29 cellular contexts compared by ENCODE assay signal in the genomic region with DNA sequence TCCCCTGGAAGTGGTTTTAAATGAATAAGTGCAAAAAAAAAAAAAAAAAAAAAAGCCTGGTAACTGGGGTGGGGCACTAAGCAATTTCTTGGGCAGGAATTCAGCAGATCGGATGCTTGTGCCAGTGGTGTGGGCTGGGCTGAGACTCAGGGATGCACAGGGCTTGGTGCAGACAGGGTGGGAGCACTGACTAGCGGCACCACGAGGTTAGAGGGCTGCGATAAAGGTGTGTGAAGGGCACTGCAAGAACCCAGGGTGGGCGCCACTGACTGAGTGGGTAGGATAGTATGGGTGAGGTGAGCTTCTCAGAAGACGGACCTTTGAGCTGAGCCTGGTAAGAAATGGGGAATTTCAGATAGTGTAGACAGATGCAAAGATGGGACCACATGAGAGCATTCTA. TPM values are rescaled to one million over a fixed set of nuclear protein-coding genes. Genes with fewer than 3 reads are reported as not detected.
"Had no signal": no experiment of that assay in that cellular context is flagged by ENCODE, and none has a peak within 500 bp of the region (broad histone marks: within the 10 kb centered on the region; RNA-seq: fewer than 3 reads in every experiment).

No MANE protein-coding gene starts in this region.

- H3K4me3 Mint-ChIP-seq: stimulated activated effector memory CD8-positive, alpha-beta T cell treated with anti-CD3 and anti-CD28 coated beads, Interleukin-12 subunit alpha, Interleukin-12 subunit beta, amount 100 ng/mL, for 72 hours; stimulated activated memory B cell treated with anti-CD40 and anti-IgM and Interleukin-4, amounts not matched to agents 10 μg/mL and 1 μg/mL and 100 μg/mL, for 72 hours; stimulated activated naive B cell treated with anti-CD40 and anti-IgM and Interleukin-4, amounts not matched to agents 10 μg/mL and 1 μg/mL and 100 μg/mL, for 72 hours; stimulated activated naive CD8-positive, alpha-beta T cell treated with anti-CD3 and anti-CD28 coated beads, Interleukin-15, amount 100 ng/mL, for 72 hours; stimulated activated naive CD8-positive, alpha-beta T cell treated with anti-CD3 and anti-CD28 coated beads, Interleukin-15, Interleukin-2, amounts not matched to agents 100 ng/mL and 50 ng/mL, for 24 hours; type B pancreatic cell had no signal

- H3K9me3 Mint-ChIP-seq: stimulated activated effector memory CD8-positive, alpha-beta T cell treated with anti-CD3 and anti-CD28 coated beads, Interleukin-12 subunit alpha, Interleukin-12 subunit beta, amount 100 ng/mL, for 72 hours; stimulated activated naive CD8-positive, alpha-beta T cell treated with anti-CD3 and anti-CD28 coated beads, Interleukin-15, Interleukin-2, amounts not matched to agents 100 ng/mL and 50 ng/mL, for 24 hours; type B pancreatic cell had no signal

- H3K27ac Mint-ChIP-seq: stimulated activated effector memory CD8-positive, alpha-beta T cell treated with anti-CD3 and anti-CD28 coated beads, Interleukin-12 subunit alpha, Interleukin-12 subunit beta, amount 100 ng/mL, for 72 hours; stimulated activated memory B cell treated with anti-CD40 and anti-IgM and Interleukin-4, amounts not matched to agents 10 μg/mL and 1 μg/mL and 100 μg/mL, for 72 hours; stimulated activated naive B cell treated with anti-CD40 and anti-IgM and Interleukin-4, amounts not matched to agents 10 μg/mL and 1 μg/mL and 100 μg/mL, for 72 hours; stimulated activated naive CD8-positive, alpha-beta T cell treated with anti-CD3 and anti-CD28 coated beads, Interleukin-15, Interleukin-2, amounts not matched to agents 100 ng/mL and 50 ng/mL, for 24 hours; type B pancreatic cell had no signal

- H3K36me3 ChIP-seq: stomach, suprapubic skin, thoracic aorta, thyroid gland, tibial artery, tibial nerve, transverse colon, upper lobe of left lung, upper lobe of right lung, vagina had no signal

- H3K27ac ChIP-seq: stomach, suprapubic skin, testis, thoracic aorta, thyroid gland, tibial artery, tibial nerve, transverse colon, upper lobe of left lung, upper lobe of right lung, vagina had no signal

- DNase-seq: stimulated activated CD4-positive, alpha-beta T cell treated with anti-CD3 and anti-CD28 coated beads, Interleukin-2, amount 100 ng/mL, for 48 hours; stimulated activated CD4-positive, alpha-beta T cell treated with anti-CD3 and anti-CD28 coated beads, Interleukin-4, amount 100 ng/mL, for 1 hour; stimulated activated CD4-positive, alpha-beta T cell treated with anti-CD3 and anti-CD28 coated beads, Interleukin-4, amount 100 ng/mL, for 24 hours; stimulated activated CD4-positive, alpha-beta T cell treated with anti-CD3 and anti-CD28 coated beads, Interleukin-4, amount 100 ng/mL, for 4 hours; stimulated activated CD8-positive, alpha-beta memory T cell treated with anti-CD3 and anti-CD28 coated beads, Interleukin-4, amount 100 ng/mL, for 48 hours; stimulated activated naive B cell treated with anti-CD40 and anti-IgM and Interleukin-4, amounts not matched to agents 10 μg/mL and 1 μg/mL and 100 μg/mL, for 72 hours; stimulated activated naive CD4-positive, alpha-beta T cell; stimulated activated naive CD4-positive, alpha-beta T cell treated with Interleukin-2 at 50 U/mL for 16 hours; stimulated activated naive CD8-positive, alpha-beta T cell treated with anti-CD3 and anti-CD28 coated beads, Interleukin-15, amount 100 ng/mL, for 72 hours; stimulated activated naive CD8-positive, alpha-beta T cell treated with anti-CD3 and anti-CD28 coated beads, Interleukin-15, Interleukin-2, amounts not matched to agents 100 U/mL and 50 U/mL, for 24 hours; stomach; substantia nigra; testis; thyroid gland; tibial artery; transverse colon; trophoblast cell; upper lobe of left lung; upper lobe of right lung had no signal

- H3K9me3 ChIP-seq: stomach, suprapubic skin, testis, thoracic aorta, thyroid gland, tibial artery, transverse colon, upper lobe of left lung, upper lobe of right lung, vagina had no signal

- H3K4me1 ChIP-seq: stomach, suprapubic skin, testis, thyroid gland, tibial artery, tibial nerve, transverse colon, upper lobe of left lung, upper lobe of right lung, vagina had no signal

- H3K27me3 ChIP-seq: testis, thyroid gland, tibial nerve, upper lobe of left lung, upper lobe of right lung, vagina had no signal

- H3K4me3 ChIP-seq: stomach, suprapubic skin, testis, thoracic aorta, thyroid gland, tibial artery, tibial nerve, transverse colon, upper lobe of left lung, upper lobe of right lung, vagina had no signal

- H3K36me3 Mint-ChIP-seq: stimulated activated memory B cell treated with anti-CD40 and anti-IgM and Interleukin-4, amounts not matched to agents 10 μg/mL and 1 μg/mL and 100 μg/mL, for 72 hours; type B pancreatic cell had no signal

RNA-seq across cellular contexts. Expression of a gene that starts 45.5 kb away (rescaled TPM):
- total RNA-seq: subcutaneous adipose tissue, suprapubic skin, thoracic aorta, tibial nerve, upper lobe of right lung, ureter had no signal
